Comparison of ENCODE assay signal across 8 cellular contexts in genomic region chr16:19520861-19521331, GRCh38. TPM values are rescaled to one million over a fixed set of nuclear protein-coding genes. Genes with fewer than 3 reads are reported as not detected.
DNase-seq lines count a peak whose midpoint lies in the region; ATAC-seq and TF ChIP-seq lines count a peak whose summit lies in the region.

No MANE protein-coding gene starts in this region.

- no peak overlapping the region for H2AK5ac ChIP-seq in neuronal stem cell (ENCODE audit: low read depth, low read length)

- H3K4me2 ChIP-seq in neuronal stem cell (ENCODE audit: insufficient read depth, low read length, poor library complexity, severe bottlenecking) = peak overlapping the region; percentile 60

- peaks cover 5% of the 10 kb centered on the region for H3K36me3 Mint-ChIP-seq in endothelial cell (ENCODE audit: low read depth, unreplicated experiment)

- H2AFZ ChIP-seq in neuronal stem cell (ENCODE audit: low read length) = peak overlapping the region; percentile 89

- H3K4me3 ChIP-seq in cardiac muscle cell (peak overlapping the region; percentile 59), RWPE2 (ENCODE audit: severe bottlenecking) (peak overlapping the region; percentile 76), neuronal stem cell (ENCODE audit: low read length in 2 of 2) (peak overlapping the region; percentile 94 to 95)

- H3K27me3 ChIP-seq in cardiac muscle cell (no peaks in the 10 kb centered on the region), RWPE2 (ENCODE audit: insufficient read depth, poor library complexity, severe bottlenecking) (no peaks in the 10 kb centered on the region), neuronal stem cell (ENCODE audit: control insufficient read depth in 3 of 3, insufficient read depth in 3 of 3, low read depth in 1 of 3, low read length in 3 of 3) (no peaks in the 10 kb centered on the region)

- no peak overlapping the region for H2BK12ac ChIP-seq in neuronal stem cell (ENCODE audit: low read length)

- no peak overlapping the region for H2BK5ac ChIP-seq in neuronal stem cell (ENCODE audit: low read length)

- H3K27ac ChIP-seq in cardiac muscle cell (peak overlapping the region; percentile 71), RWPE2 (ENCODE audit: poor library complexity, severe bottlenecking) (peak overlapping the region; percentile 55), neuronal stem cell (replicated peaks; ENCODE audit: low read length) (no peak overlapping the region)

- no peak overlapping the region for H3K4ac ChIP-seq in neuronal stem cell (ENCODE audit: low read length)

- H3K27ac Mint-ChIP-seq in endothelial cell (ENCODE audit: unreplicated experiment) = peak overlapping the region; percentile 19

- peak in 1 of 2 donors; percentile 36 for DNase-seq in cardiac muscle cell (ENCODE audit: low read depth in 1 of 2, low spot score in 1 of 2)
- DNase-seq in Right ventricle myocardium inferior (ENCODE audit: missing footprints) = no peak
- DNase-seq in RWPE2 (ENCODE audit: low spot score) = no peak
- no peak for DNase-seq in endothelial cell (ENCODE audit: low spot score)
- DNase-seq in neuronal stem cell (ENCODE audit: low spot score) = no peak
- DNase-seq in H4 (ENCODE audit: low spot score) = no peak
- DNase-seq in NCI-H526 treated with DMSO at 0.1 percent for 48 hours (lab: John Stamatoyannopoulos, UW) = no peak

- H3K36me3 ChIP-seq in cardiac muscle cell (peaks cover 14% of the 10 kb centered on the region), RWPE2 (ENCODE audit: low read depth) (peaks cover 20% of the 10 kb centered on the region), neuronal stem cell (replicated peaks in 1 of 2; ENCODE audit: control insufficient read depth in 2 of 2, insufficient read depth in 2 of 2, low read length in 2 of 2) (peaks cover 3 to 37% of the 10 kb centered on the region in 2 donors)

- ATAC-seq in Right ventricle myocardium inferior (no peak), RWPE2 (ENCODE audit: low read depth) (no peak), GM19324 (IDR thresholded peaks at IDR 0.05; ENCODE audit: low FRiP score, unreplicated experiment) (no peak)

- H3K4me1 Mint-ChIP-seq in endothelial cell (ENCODE audit: unreplicated experiment) = peaks cover 20% of the 10 kb centered on the region

- peaks cover 4% of the 10 kb centered on the region for H3K79me1 ChIP-seq in neuronal stem cell (ENCODE audit: low read depth, low read length)

- H3K9me3 Mint-ChIP-seq in endothelial cell (ENCODE audit: unreplicated experiment) = no peaks in the 10 kb centered on the region

- H4K91ac ChIP-seq in neuronal stem cell (ENCODE audit: low read depth, low read length, poor library complexity) = no peak overlapping the region

- H2BK15ac ChIP-seq in neuronal stem cell (ENCODE audit: low read length) = no peak overlapping the region

- no peak overlapping the region for H3K18ac ChIP-seq in neuronal stem cell (ENCODE audit: low read length)

- peaks cover 1% of the 10 kb centered on the region for H3K27me3 Mint-ChIP-seq in endothelial cell (ENCODE audit: unreplicated experiment)

- whole genome bisulfite sequencing in neuronal stem cell (ENCODE audit: extremely low coverage in 2 of 2, insufficient read length in 2 of 2, insufficient replicate concordance in 1 of 2), 2 donors = no CpG with 5 or more reads among the region's 8 CpGs

- H3K9ac ChIP-seq in neuronal stem cell (ENCODE audit: low read depth, low read length, poor library complexity) = no peak overlapping the region

- H3K14ac ChIP-seq in neuronal stem cell (ENCODE audit: low read length) = no peak overlapping the region

- no peaks in the 10 kb centered on the region for H3K9me3 ChIP-seq in cardiac muscle cell (ENCODE audit: low read depth)
- H3K9me3 ChIP-seq in RWPE2 (ENCODE audit: severe bottlenecking) = no peaks in the 10 kb centered on the region
- H3K9me3 ChIP-seq in neuronal stem cell (replicated peaks in 1 of 2; ENCODE audit: control insufficient read depth in 2 of 2, insufficient read depth in 1 of 2, low read depth in 1 of 2, low read length in 2 of 2) = no peaks in the 10 kb centered on the region

- H2BK120ac ChIP-seq in neuronal stem cell (ENCODE audit: low read depth, low read length) = no peak overlapping the region

- no peak for TF ChIP-seq CTCF in cardiac muscle cell (IDR thresholded peaks at IDR 0.05; ENCODE audit: low read depth, low read length)
- TF ChIP-seq CTCF in RWPE2 (IDR thresholded peaks at IDR 0.05; ENCODE audit: poor library complexity, severe bottlenecking) = no peak
- no peak for TF ChIP-seq CTCF in endothelial cell (IDR thresholded peaks at IDR 0.05; ENCODE audit: unreplicated experiment)

- H3K4me3 Mint-ChIP-seq in endothelial cell (ENCODE audit: unreplicated experiment) = peak overlapping the region; percentile 98

- no peak overlapping the region for H4K8ac ChIP-seq in neuronal stem cell (ENCODE audit: low read depth, low read length)

- no peak overlapping the region for H3K23ac ChIP-seq in neuronal stem cell (ENCODE audit: low read depth, low read length, poor library complexity)

- H3K4me1 ChIP-seq in cardiac muscle cell (ENCODE audit: low read depth) (peaks cover 11% of the 10 kb centered on the region), RWPE2 (ENCODE audit: insufficient read depth, poor library complexity, severe bottlenecking) (peaks cover 19% of the 10 kb centered on the region), neuronal stem cell (ENCODE audit: control insufficient read depth in 2 of 2, insufficient read depth in 1 of 2, low read depth in 1 of 2, low read length in 2 of 2) (peaks cover 8 to 11% of the 10 kb centered on the region in 2 donors)

- intact Hi-C loops in Right ventricle myocardium inferior (cut with DNase I) = loop anchor here (5.0 to 10.0 kb wide), 2 partner anchors 454 to 716 kb away; partner anchors contain the start of genes ARL6IP1 and COQ7

RNA-seq across cellular contexts. Expression of gene GDE1, which starts 1.0 kb away (rescaled TPM):
- 52.7 and 82.3 TPM in 2 replicates for total RNA-seq in cardiac muscle cell
- 67.5 and 84.6 TPM in 2 replicates for polyA plus RNA-seq in cardiac muscle cell
- total RNA-seq in Right ventricle myocardium inferior = 110 TPM
- total RNA-seq in endothelial cell (ENCODE audit: unreplicated experiment) = 50.0 TPM
- polyA plus RNA-seq in neuronal stem cell (2013, experiment 1 of 2) = 54.9 TPM
- 54.9 TPM for polyA plus RNA-seq in neuronal stem cell (2013, experiment 2 of 2)
- 87.4 and 87.7 TPM in 2 replicates for total RNA-seq in H4 (2014; rRNA removed; shearing (Covaris generic))

RNA-seq across cellular contexts. Expression of gene CCP110, which starts 2.8 kb away (rescaled TPM):
- 6.4 and 11.7 TPM in 2 replicates for total RNA-seq in cardiac muscle cell
- polyA plus RNA-seq in cardiac muscle cell = 8.6 and 11.9 TPM in 2 replicates
- total RNA-seq in Right ventricle myocardium inferior = 8.5 TPM
- 6.8 TPM for total RNA-seq in endothelial cell (ENCODE audit: unreplicated experiment)
- 18.0 TPM for polyA plus RNA-seq in neuronal stem cell (2013, experiment 1 of 2)
- polyA plus RNA-seq in neuronal stem cell (2013, experiment 2 of 2) = 18.0 TPM
- total RNA-seq in H4 (2014; rRNA removed; shearing (Covaris generic)) = 7.0 and 8.0 TPM in 2 replicates

RNA-seq across cellular contexts. Expression of gene VPS35L, which starts 34.6 kb away (rescaled TPM):
- total RNA-seq in cardiac muscle cell (31.5 and 32.5 TPM in 2 replicates), Right ventricle myocardium inferior (24.6 TPM), endothelial cell (ENCODE audit: unreplicated experiment) (60.0 TPM)
- 61.6 and 63.0 TPM in 2 replicates for polyA plus RNA-seq in cardiac muscle cell
- polyA plus RNA-seq in neuronal stem cell (2013, experiment 1 of 2) = 32.2 TPM
- polyA plus RNA-seq in neuronal stem cell (2013, experiment 2 of 2) = 36.3 TPM
- total RNA-seq in H4 (2014; rRNA removed; shearing (Covaris generic)) = 21.5 and 32.9 TPM in 2 replicates
